ENCODE assay signal across 27 cellular contexts in genomic region chr2:120288016-120288373, GRCh38. TPM values are rescaled to one million over a fixed set of nuclear protein-coding genes. Genes with fewer than 3 reads are reported as not detected.
DNase-seq lines count a peak whose midpoint lies in the region; ATAC-seq, FAIRE-seq and TF ChIP-seq lines count a peak whose summit lies in the region.
"Had no signal": no experiment of that assay in that cellular context is flagged by ENCODE, and none has a peak within 500 bp of the region (broad histone marks: within the 10 kb centered on the region; RNA-seq: fewer than 3 reads in every experiment).

No MANE protein-coding gene starts in this region.

- H3K9ac ChIP-seq in GM23248 = peak overlapping the region; percentile 48; the same call in 1 of the 2 replicates
- no peak overlapping the region for H3K9ac ChIP-seq in astrocyte (ENCODE audit: low read length)
- no peak overlapping the region for H3K9ac ChIP-seq in trophoblast cell (ENCODE audit: low read length)

- in situ Hi-C loops in GM23248 (cut with MboI) = no loop called here

- no peak overlapping the region for H2BK120ac ChIP-seq in trophoblast cell (ENCODE audit: insufficient read depth, low read length, poor library complexity)

- H3K18ac ChIP-seq in trophoblast cell (ENCODE audit: low read length) = no peak overlapping the region

- no peak overlapping the region for H4K91ac ChIP-seq in trophoblast cell (ENCODE audit: low read depth, low read length)

- FAIRE-seq in astrocyte (lab: Jason Lieb, UNC) = no peak
- FAIRE-seq: A204.1, colon, pancreas had no signal

- H3K27ac Mint-ChIP-seq in activated CD4-positive, alpha-beta T cell treated with anti-CD3 and anti-CD28 coated beads, Interleukin-2, amount 10 ng/mL, durations not matched to agents 24 days and 14 days = peak overlapping the region; percentile 89
- no peak overlapping the region for H3K27ac Mint-ChIP-seq in astrocyte (ENCODE audit: unreplicated experiment)
- H3K27ac Mint-ChIP-seq: brain had no signal

- no peak overlapping the region for H3K14ac ChIP-seq in trophoblast cell (ENCODE audit: low read length)

- peaks cover 8% of the 10 kb centered on the region; the same call in 1 of the 2 replicates for H3K36me3 ChIP-seq in GM23248 (ENCODE audit: low read depth)
- H3K36me3 ChIP-seq in astrocyte (ENCODE audit: insufficient read depth, low read length) = peaks cover 6% of the 10 kb centered on the region
- peaks cover 3 to 5% of the 10 kb centered on the region in 2 experiments for H3K36me3 ChIP-seq in trophoblast cell (ENCODE audit: control insufficient read depth in 1 of 2, insufficient read depth in 2 of 2, low read length in 2 of 2)
- peaks cover 43% of the 10 kb centered on the region for H3K36me3 ChIP-seq in lower lobe of right lung
- no peaks in the 10 kb centered on the region; the same call in 1 of the 2 replicates for H3K36me3 ChIP-seq in SJCRH30

- H3K27me3 ChIP-seq in GM23248 (replicated peaks; ENCODE audit: insufficient read depth) (no peaks in the 10 kb centered on the region), astrocyte (ENCODE audit: insufficient read depth, low read length) (no peaks in the 10 kb centered on the region), trophoblast cell (ENCODE audit: insufficient read depth, low read length) (no peaks in the 10 kb centered on the region), lower lobe of right lung (ENCODE audit: low read depth) (no peaks in the 10 kb centered on the region), SJCRH30 (no peaks in the 10 kb centered on the region)
- H3K27me3 ChIP-seq: heart left ventricle, pancreas, stomach, upper lobe of right lung had no signal

- peaks cover 66% of the 10 kb centered on the region for H3K4me1 Mint-ChIP-seq in activated CD4-positive, alpha-beta T cell treated with anti-CD3 and anti-CD28 coated beads, Interleukin-2, amount 10 ng/mL, durations not matched to agents 24 days and 14 days
- H3K4me1 Mint-ChIP-seq in astrocyte (ENCODE audit: low read depth, unreplicated experiment) = peaks cover 27% of the 10 kb centered on the region

- intact Hi-C loops in activated CD4-positive, alpha-beta T cell treated with anti-CD3 and anti-CD28 coated beads, Interleukin-2, amount 10 ng/mL, durations not matched to agents 24 days and 14 days (cut with micrococcal nuclease) = no loop called here
- intact Hi-C loops in lower lobe of right lung (cut with DNase I) = no loop called here

- H2AFZ ChIP-seq in GM23248 = no peak overlapping the region
- no peak overlapping the region for H2AFZ ChIP-seq in astrocyte (ENCODE audit: low read depth, low read length)
- no peak overlapping the region for H2AFZ ChIP-seq in trophoblast cell (ENCODE audit: insufficient read depth, low read length, poor library complexity)

- no peaks in the 10 kb centered on the region for H3K9me2 ChIP-seq in GM23248 (ENCODE audit: insufficient read depth)

- H2AK5ac ChIP-seq in trophoblast cell (ENCODE audit: low read length) = no peak overlapping the region

- TF ChIP-seq CTCF in astrocyte (IDR thresholded peaks at IDR 0.05; ENCODE audit: insufficient read depth, low read depth, low read length) = no peak
- TF ChIP-seq CTCF in lower lobe of right lung (IDR thresholded peaks at IDR 0.05) = no peak

- H3K9me3 Mint-ChIP-seq in activated CD4-positive, alpha-beta T cell treated with anti-CD3 and anti-CD28 coated beads, Interleukin-2, amount 10 ng/mL, durations not matched to agents 24 days and 14 days = no peaks in the 10 kb centered on the region
- no peaks in the 10 kb centered on the region for H3K9me3 Mint-ChIP-seq in astrocyte (ENCODE audit: unreplicated experiment)
- H3K9me3 Mint-ChIP-seq: brain, immature natural killer cell, naive B cell had no signal

- no peak overlapping the region for H2BK12ac ChIP-seq in trophoblast cell (ENCODE audit: low read length)

- peaks cover 35% of the 10 kb centered on the region for H3K4me1 ChIP-seq in GM23248 (ENCODE audit: insufficient read depth)
- peaks cover 31% of the 10 kb centered on the region for H3K4me1 ChIP-seq in astrocyte (ENCODE audit: insufficient read depth, low read length)
- H3K4me1 ChIP-seq in trophoblast cell (ENCODE audit: control insufficient read depth in 1 of 2, insufficient read depth in 2 of 2, low read length in 2 of 2) = peaks cover 19 to 25% of the 10 kb centered on the region in 2 experiments
- H3K4me1 ChIP-seq in lower lobe of right lung = peaks cover 17% of the 10 kb centered on the region
- peaks cover 5% of the 10 kb centered on the region for H3K4me1 ChIP-seq in SJCRH30
- H3K4me1 ChIP-seq: pancreas had no signal

- peaks cover 54% of the 10 kb centered on the region for H3K36me3 Mint-ChIP-seq in activated CD4-positive, alpha-beta T cell treated with anti-CD3 and anti-CD28 coated beads, Interleukin-2, amount 10 ng/mL, durations not matched to agents 24 days and 14 days (ENCODE audit: low read depth)
- H3K36me3 Mint-ChIP-seq in astrocyte (ENCODE audit: low read depth, unreplicated experiment) = peaks cover 11% of the 10 kb centered on the region

- no peak overlapping the region for H3K23ac ChIP-seq in trophoblast cell (ENCODE audit: low read length)

- 98 to 100% methylated on average over 1 of the region's 1 CpG for WGBS in GM23248 (ENCODE audit: low coverage in 1 of 2, low lambda C conversion rate in 2 of 2, missing lambda C conversion rate in 2 of 2), 2 experiments
- no CpG with 5 or more reads among the region's 1 CpG for WGBS in trophoblast cell (ENCODE audit: extremely low coverage, insufficient coverage, insufficient read length)

- H3K4me3 Mint-ChIP-seq in activated CD4-positive, alpha-beta T cell treated with anti-CD3 and anti-CD28 coated beads, Interleukin-2, amount 10 ng/mL, durations not matched to agents 24 days and 14 days = peak overlapping the region; percentile 66
- H3K4me3 Mint-ChIP-seq in astrocyte (ENCODE audit: unreplicated experiment) = no peak overlapping the region
- H3K4me3 Mint-ChIP-seq: brain, immature natural killer cell, naive B cell had no signal

- no peaks in the 10 kb centered on the region for H3K27me3 Mint-ChIP-seq in activated CD4-positive, alpha-beta T cell treated with anti-CD3 and anti-CD28 coated beads, Interleukin-2, amount 10 ng/mL, durations not matched to agents 24 days and 14 days
- H3K27me3 Mint-ChIP-seq in astrocyte (ENCODE audit: low read depth, unreplicated experiment) = no peaks in the 10 kb centered on the region
- H3K27me3 Mint-ChIP-seq: brain, naive B cell had no signal

- H3K9me3 ChIP-seq in GM23248 (ENCODE audit: low read depth) = no peaks in the 10 kb centered on the region
- H3K9me3 ChIP-seq in astrocyte (ENCODE audit: insufficient read depth, low read depth, low read length) = no peaks in the 10 kb centered on the region
- H3K9me3 ChIP-seq in trophoblast cell (ENCODE audit: insufficient read depth, low read depth, low read length) = no peaks in the 10 kb centered on the region
- H3K9me3 ChIP-seq in lower lobe of right lung = no peaks in the 10 kb centered on the region
- no peaks in the 10 kb centered on the region for H3K9me3 ChIP-seq in SJCRH30 (replicated peaks)
- H3K9me3 ChIP-seq: heart left ventricle, pancreas, stomach, upper lobe of right lung had no signal

- no peaks in the 10 kb centered on the region for H4K20me1 ChIP-seq in GM23248 (ENCODE audit: insufficient read depth)
- H4K20me1 ChIP-seq in astrocyte (ENCODE audit: insufficient read depth, low read length) = peaks cover 20% of the 10 kb centered on the region

- no peak overlapping the region for H4K12ac ChIP-seq in trophoblast cell (ENCODE audit: low read depth, low read length)

- H3K27ac ChIP-seq in GM23248 = peak overlapping the region; percentile 84
- H3K27ac ChIP-seq in astrocyte (ENCODE audit: low read depth, low read length) = peak overlapping the region; percentile 58
- H3K27ac ChIP-seq in trophoblast cell (ENCODE audit: low read depth, low read length) = peak overlapping the region; percentile 50
- H3K27ac ChIP-seq in lower lobe of right lung = no peak overlapping the region
- no peak overlapping the region for H3K27ac ChIP-seq in SJCRH30
- H3K27ac ChIP-seq: heart left ventricle, upper lobe of right lung had no signal

- H3F3A ChIP-seq in GM23248 (ENCODE audit: insufficient read depth) = peaks cover 56% of the 10 kb centered on the region

- no peak overlapping the region for H3K4me3 ChIP-seq in GM23248
- no peak overlapping the region for H3K4me3 ChIP-seq in astrocyte (ENCODE audit: insufficient read depth, low read depth, low read length)
- H3K4me3 ChIP-seq in trophoblast cell (ENCODE audit: low read depth, low read length) = no peak overlapping the region
- no peak overlapping the region for H3K4me3 ChIP-seq in lower lobe of right lung
- H3K4me3 ChIP-seq in SJCRH30 = no peak overlapping the region
- H3K4me3 ChIP-seq: heart left ventricle, pancreas, stomach, upper lobe of right lung had no signal

- no peak overlapping the region for H4K8ac ChIP-seq in trophoblast cell (ENCODE audit: low read depth, low read length)

- peaks cover 63% of the 10 kb centered on the region for H3K79me2 ChIP-seq in GM23248 (ENCODE audit: insufficient read depth)
- H3K79me2 ChIP-seq in astrocyte (ENCODE audit: insufficient read depth, low read length) = no peaks in the 10 kb centered on the region
- no peaks in the 10 kb centered on the region for H3K79me2 ChIP-seq in trophoblast cell (ENCODE audit: control insufficient read depth, insufficient read depth, low read length, poor library complexity)

- no peak for ATAC-seq in lower lobe of right lung
- ATAC-seq: sciatic nerve had no signal

- H2BK5ac ChIP-seq in trophoblast cell (ENCODE audit: low read depth, low read length, poor library complexity) = no peak overlapping the region

- no peak overlapping the region for H3K4ac ChIP-seq in trophoblast cell (ENCODE audit: low read depth, low read length)

- H3K79me1 ChIP-seq in trophoblast cell (ENCODE audit: low read length) = peaks cover 15% of the 10 kb centered on the region

- H3K4me2 ChIP-seq in GM23248 (ENCODE audit: unreplicated experiment) = peak overlapping the region; percentile 64
- peak overlapping the region; percentile 70 for H3K4me2 ChIP-seq in astrocyte (ENCODE audit: low read length)
- no peak overlapping the region for H3K4me2 ChIP-seq in trophoblast cell (ENCODE audit: low read length)

- no peak for DNase-seq in activated CD4-positive, alpha-beta T cell treated with anti-CD3 and anti-CD28 coated beads, Interleukin-2, amount 10 ng/mL, durations not matched to agents 24 days and 14 days
- DNase-seq in activated CD4-positive, alpha-beta T cell treated with anti-CD3 and anti-CD28 coated beads for 1 hour = no peak
- DNase-seq in GM23248 (no peak), astrocyte (ENCODE audit: low read depth) (no peak), trophoblast cell (no peak), lower lobe of right lung (no peak), middle frontal gyrus (ENCODE audit: extremely low spot score, low spot score) (no peak), SJCRH30 (no peak)
- DNase-seq: activated CD8-positive, alpha-beta memory T cell treated with anti-CD3 and anti-CD28 coated beads, Interleukin-2, amount 50 U/mL, for 4 hours; activated naive CD4-positive, alpha-beta T cell treated with anti-CD3 and anti-CD28 coated beads, Interleukin-2, amount 50 U/mL, for 16 hours; C1 segment of cervical spinal cord; DMS 273 treated with DMSO at 0.1 percent for 48 hours; H7; heart left ventricle; immature natural killer cell; naive B cell; NCI-H1417 treated with DMSO at 0.1 percent for 48 hours; NCI-H69; pancreas; SHP77 treated with DMSO at 0.1 percent for 48 hours; stomach; upper lobe of right lung had no signal

RNA-seq across cellular contexts. Expression of gene RALB, which starts 35.3 kb away (rescaled TPM):
- 72.1 and 80.0 TPM in 2 replicates for total RNA-seq in activated CD4-positive, alpha-beta T cell treated with anti-CD3 and anti-CD28 coated beads, Interleukin-2, amount 10 ng/mL, durations not matched to agents 24 days and 14 days
- total RNA-seq in GM23248 (2014; rRNA removed; shearing (Covaris generic)) = 65.7 and 78.5 TPM in 2 replicates
- polyA plus RNA-seq in GM23248 (2016; fragmentation: Nextera tagmentation; extraction: Ambion mirVana) = 105 and 109 TPM in 2 replicates
- total RNA-seq in astrocyte (44.5 and 49.4 TPM in 2 replicates), lower lobe of right lung (65.8 TPM)
- 61.1 and 61.5 TPM in 2 replicates for polyA plus RNA-seq in trophoblast cell (2013)
- total RNA-seq in SJCRH30 (2014; rRNA removed; shearing (Covaris generic)) = 33.3 and 35.8 TPM in 2 replicates

RNA-seq across cellular contexts. Expression of gene INHBB, which starts 57.9 kb away (rescaled TPM):
- total RNA-seq in activated CD4-positive, alpha-beta T cell treated with anti-CD3 and anti-CD28 coated beads, Interleukin-2, amount 10 ng/mL, durations not matched to agents 24 days and 14 days = not detected in 2 replicates
- 3.4 and 5.6 TPM in 2 replicates for total RNA-seq in GM23248 (2014; rRNA removed; shearing (Covaris generic))
- polyA plus RNA-seq in GM23248 (2016; fragmentation: Nextera tagmentation; extraction: Ambion mirVana) = 0.19 and 0.49 TPM in 2 replicates
- 7.1 and 19.8 TPM in 2 replicates for total RNA-seq in astrocyte
- 0.10 and 0.15 TPM in 2 replicates for polyA plus RNA-seq in trophoblast cell (2013)
- total RNA-seq in lower lobe of right lung = 5.2 TPM
- total RNA-seq in SJCRH30 (2014; rRNA removed; shearing (Covaris generic)) = not detected in 2 replicates
- total RNA-seq: T-helper 2 cell treated with Interferon-gamma antibody and Interleukin-4, amounts not matched to agents 100 ng/mL and 5 ng/mL, for 36 hours had no signal
- polyA plus RNA-seq: immature natural killer cell had no signal

Comparison
In these comparisons a context has a peak if more than half of its experiments do, and no peak if none do; other contexts are left out.
1. H3K27ac ChIP-seq: peak in GM23248 (single experiment), astrocyte (single experiment) and trophoblast cell (single experiment); none in lower lobe of right lung (single experiment) and SJCRH30 (single experiment).